Comparison of ENCODE assay signal across 8 cellular contexts in genomic region chr10:104642311-104643022, GRCh38. TPM values are rescaled to one million over a fixed set of nuclear protein-coding genes. Genes with fewer than 3 reads are reported as not detected.
DNase-seq lines count a peak whose midpoint lies in the region; ATAC-seq, FAIRE-seq and TF ChIP-seq lines count a peak whose summit lies in the region.

No MANE protein-coding gene starts in this region.

- H3K4me1 ChIP-seq in HUES6 (ENCODE audit: control insufficient read depth, insufficient read depth, low read length) (peaks cover 5% of the 10 kb centered on the region; the same call in 1 of the 2 replicates), H1 (replicated peaks in 1 of 4; ENCODE audit: control insufficient read depth in 3 of 4, insufficient read depth in 4 of 4, low read length in 3 of 4) (peaks cover 0 to 18% (median 7%) of the 10 kb centered on the region in 4 experiments; a peak in 4 of 7 replicates), mucosa of descending colon (ENCODE audit: low read depth) (no peaks in the 10 kb centered on the region)

- TF ChIP-seq CTCF in BJ (IDR thresholded peaks at IDR 0.05; ENCODE audit: insufficient read depth, low read depth, low read length) = peak; percentile 39
- TF ChIP-seq CTCF in H1 (IDR thresholded peaks at IDR 0.05; ENCODE audit: control extremely low read depth in 1 of 3, insufficient read depth in 1 of 3, low read depth in 1 of 3, low read length in 3 of 3) = peak; percentile 63 to 87 (median 74)
- TF ChIP-seq CTCF in mucosa of descending colon (IDR thresholded peaks at IDR 0.05) = no peak

- H4K91ac ChIP-seq in H1 (replicated peaks; ENCODE audit: insufficient read length, low read length) = no peak overlapping the region

- TF ChIP-seq RAD21 in H1 (IDR thresholded peaks at IDR 0.05 in 1 of 2, conservative IDR thresholded peaks at IDR 0.05 in 1 of 2; ENCODE audit: low read depth in 2 of 2, low read length in 2 of 2) = peak; percentile 72 to 79

- CTCF ChIA-PET in BJ (lab: Yijun Ruan, JAX) (no interaction called here), H1 (lab: Charles Lee; ENCODE audit: partially characterized antibody) (interaction anchor here (0.6 to 1.6 kb wide), 14 partner anchors 20 to 384 kb away, joined by 3 to 6 read pairs (median 3); no protein-coding TSS in a partner anchor)

- no peak for FAIRE-seq in H1 (lab: Jason Lieb, UNC)

- peak overlapping the region; percentile 35 for H3K56ac ChIP-seq in H1 (replicated peaks; ENCODE audit: insufficient read length, low read depth, low read length)

- ATAC-seq in mucosa of descending colon = peak; percentile 49
- ATAC-seq in activated CD4-positive, CD25-positive, alpha-beta regulatory T cell treated with anti-CD3 and anti-CD28 coated beads, Interleukin-2, amount 50 U/mL, for 24 hours = no peak

- H3K9ac ChIP-seq in HUES6 (ENCODE audit: low read length) (no peak overlapping the region), H1 (replicated peaks in 1 of 4; ENCODE audit: extremely low read depth in 1 of 4, low read depth in 3 of 4, low read length in 3 of 4) (no peak overlapping the region)

- H4K5ac ChIP-seq in H1 (ENCODE audit: insufficient read length, low read depth, low read length) = no peak overlapping the region

- no peak overlapping the region for H2BK20ac ChIP-seq in H1 (ENCODE audit: low read length)

- H2BK120ac ChIP-seq in H1 (replicated peaks; ENCODE audit: low read depth, low read length) = no peak overlapping the region

- DNase-seq in BJ (ENCODE audit: low read depth) = no peak
- DNase-seq in H1 (ENCODE audit: low read depth in 1 of 2, low spot score in 2 of 2) = peak; percentile 66 to 96
- peak in 2 of 3 donors; percentile 35 to 44 for DNase-seq in mucosa of descending colon
- no peak for DNase-seq in HuH-7.5 (ENCODE audit: low spot score)
- no peak for DNase-seq in NCI-H524 (lab: John Stamatoyannopoulos, UW)
- no peak for DNase-seq in DMS114 treated with DMSO at 0.1 percent for 48 hours (lab: John Stamatoyannopoulos, UW; ENCODE audit: unreplicated experiment)

- peak overlapping the region; percentile 90 for H3K18ac ChIP-seq in H1 (ENCODE audit: extremely low read depth, low read length)

- H3K79me2 ChIP-seq in H1 (ENCODE audit: control insufficient read depth in 1 of 2, insufficient read depth in 2 of 2, low read length in 2 of 2) = no peaks in the 10 kb centered on the region

- no peak overlapping the region for H2BK5ac ChIP-seq in H1 (ENCODE audit: low read depth, low read length)

- peak overlapping the region; percentile 69 to 98 for H3K4me2 ChIP-seq in H1 (ENCODE audit: insufficient read depth in 1 of 2, low read depth in 2 of 2, low read length in 2 of 2)

- H3K23ac ChIP-seq in H1 (ENCODE audit: insufficient read length) = no peak overlapping the region

- peaks cover 30% of the 10 kb centered on the region for H3K23me2 ChIP-seq in H1 (ENCODE audit: low read depth, low read length)

- intact Hi-C loops in mucosa of descending colon (cut with DNase I, micrococcal nuclease) = no loop called here

- H3K27ac ChIP-seq in HUES6 (ENCODE audit: low read depth, low read length) (no peak overlapping the region), H1 (ENCODE audit: low read depth, low read length) (no peak overlapping the region)

- no peak overlapping the region; the same call in 1 of the 2 replicates for H4K8ac ChIP-seq in H1 (ENCODE audit: extremely low read depth, insufficient read depth, low read length)

- H3K9me3 ChIP-seq in HUES6 (ENCODE audit: control insufficient read depth, insufficient read depth, low read depth, low read length) (no peaks in the 10 kb centered on the region), H1 (ENCODE audit: insufficient read depth in 2 of 2, low read depth in 1 of 2, low read length in 1 of 2) (no peaks in the 10 kb centered on the region), mucosa of descending colon (no peaks in the 10 kb centered on the region)

- H2AK5ac ChIP-seq in H1 (ENCODE audit: low read depth, low read length) = no peak overlapping the region

- no peaks in the 10 kb centered on the region for H3K79me1 ChIP-seq in H1 (ENCODE audit: low read depth, low read length)

- POLR2A ChIA-PET in BJ (lab: Charles Lee) = no interaction called here
- POLR2A ChIA-PET in H1 (lab: Charles Lee; ENCODE audit: partially characterized antibody) = no interaction called here

- TF ChIP-seq EP300 in H1 (IDR thresholded peaks at IDR 0.05; ENCODE audit: borderline replicate concordance in 1 of 2, low read depth in 2 of 2, low read length in 2 of 2) = no peak

- no peaks in the 10 kb centered on the region for H3K36me3 ChIP-seq in BJ (ENCODE audit: control insufficient read depth, insufficient read depth, low read length)
- no peaks in the 10 kb centered on the region for H3K36me3 ChIP-seq in HUES6 (ENCODE audit: control insufficient read depth, insufficient read depth, low read length)
- peaks cover 0 to 4% (median 0%) of the 10 kb centered on the region in 4 experiments; a peak in 1 of 8 replicates for H3K36me3 ChIP-seq in H1 (ENCODE audit: control insufficient read depth in 2 of 4, insufficient read depth in 4 of 4, low read length in 3 of 4)
- H3K36me3 ChIP-seq in mucosa of descending colon (ENCODE audit: low read depth) = no peaks in the 10 kb centered on the region

- no peak overlapping the region for H3K14ac ChIP-seq in H1 (ENCODE audit: insufficient read length)

- peak overlapping the region; percentile 72; the same call in 1 of the 2 replicates for H2BK15ac ChIP-seq in H1 (ENCODE audit: low read length)

- peaks cover 36% of the 10 kb centered on the region for H3K27me3 ChIP-seq in BJ (ENCODE audit: control insufficient read depth, insufficient read depth, low read length)
- H3K27me3 ChIP-seq in HUES6 (ENCODE audit: control insufficient read depth, insufficient read depth, low read length) = peaks cover 100% of the 10 kb centered on the region
- H3K27me3 ChIP-seq in H1 (replicated peaks in 1 of 4; ENCODE audit: control insufficient read depth in 3 of 4, extremely low read depth in 1 of 4, insufficient read depth in 3 of 4, low read length in 3 of 4) = peaks cover 33 to 68% (median 64%) of the 10 kb centered on the region in 4 experiments

- H2AFZ ChIP-seq in H1 (ENCODE audit: low read length) = peak overlapping the region; percentile 95

- WGBS in H1 (ENCODE audit: extremely low coverage in 1 of 2, insufficient coverage in 1 of 2, insufficient read length in 1 of 2, insufficient replicate concordance in 2 of 2, low coverage in 1 of 2, low lambda C conversion rate in 2 of 2, missing lambda C conversion rate in 1 of 2), 2 experiments = 5% methylated on average over 51 of the region's 58 CpGs; no CpG with 5 or more reads in 1 of the 2 experiments

- TF ChIP-seq POLR2A in H1 (IDR thresholded peaks at IDR 0.05; ENCODE audit: control extremely low read depth in 1 of 2, low read depth in 2 of 2, low read length in 2 of 2) = no peak

- H4K20me1 ChIP-seq in H1 (replicated peaks in 1 of 2; ENCODE audit: control insufficient read depth in 1 of 2, insufficient read depth in 2 of 2, low read length in 2 of 2) = no peaks in the 10 kb centered on the region

- no peak overlapping the region for H3K4ac ChIP-seq in H1 (replicated peaks; ENCODE audit: insufficient read length, low read depth, low read length)

- H3K4me3 ChIP-seq in BJ (ENCODE audit: low read depth, low read length) (no peak overlapping the region; the same call in 1 of the 2 replicates), HUES6 (ENCODE audit: low read depth, low read length) (peak overlapping the region; percentile 76), H1 (ENCODE audit: extremely low read depth in 1 of 4, insufficient read depth in 2 of 4, low read depth in 3 of 4, low read length in 4 of 4) (peak overlapping the region; percentile 50 to 72 (median 66)), mucosa of descending colon (no peak overlapping the region)

- peak overlapping the region; percentile 84; the same call in 1 of the 2 replicates for H2BK12ac ChIP-seq in H1 (ENCODE audit: low read depth, low read length)

TF ChIP-seq in H1, 55 proteins besides CTCF, POLR2A, EP300 and RAD21 (continues in another document):
- no peak for TF ChIP-seq SIX5 (IDR thresholded peaks at IDR 0.05; ENCODE audit: low read depth, low read length)
- peak; percentile 48; the same call in 1 of the 2 replicates for TF ChIP-seq RBBP5 (IDR thresholded peaks at IDR 0.05; ENCODE audit: borderline replicate concordance, low read depth, low read length)
- TF ChIP-seq JUND (IDR thresholded peaks at IDR 0.05; ENCODE audit: low read length) = no peak
- TF ChIP-seq CEBPB (IDR thresholded peaks at IDR 0.05; ENCODE audit: low read depth, low read length) = no peak
- TF ChIP-seq GTF2F1 (IDR thresholded peaks at IDR 0.05; ENCODE audit: borderline replicate concordance, low read depth, low read length) = no peak
- no peak for TF ChIP-seq SP2 (IDR thresholded peaks at IDR 0.05; ENCODE audit: low read length)
- TF ChIP-seq JUN (IDR thresholded peaks at IDR 0.05; ENCODE audit: low read depth, low read length) = no peak
- peak; percentile 60 for TF ChIP-seq EZH2 (IDR thresholded peaks at IDR 0.05; ENCODE audit: low read depth, low read length, severe bottlenecking)
- no peak for TF ChIP-seq POLR2AphosphoS5 (IDR thresholded peaks at IDR 0.05; ENCODE audit: low read depth, low read length)
- TF ChIP-seq TCF12 (IDR thresholded peaks at IDR 0.05; ENCODE audit: low read depth, low read length) = peak; percentile 39; the same call in 1 of the 2 replicates

RNA-seq across cellular contexts. Expression of gene SORCS3, which starts 1.4 kb away (rescaled TPM):
- polyA plus RNA-seq in BJ (2011; rRNA removed) (not detected in 2 replicates), H1 (2011; rRNA removed) (0.25 and 0.26 TPM in 2 replicates)
- not detected in 2 replicates for polyA minus RNA-seq in BJ (2011; rRNA and poly(A)+ RNA removed)
- 0.82 and 0.88 TPM in 2 replicates for total RNA-seq in H1 (2021; fragmentation: NEBNext Ultra II Directional; extraction: Animal tissue kit (Norgen Biotek cat#: 25700))
- polyA plus RNA-seq in H1 (2011; cell fraction: cytosol; rRNA removed) = 0.32 TPM
- 0.67 TPM for polyA plus RNA-seq in H1 (2011; cell fraction: nucleus; rRNA removed)
- 0.20 to 0.30 TPM (median 0.27 TPM) in 4 replicates for polyA plus RNA-seq in H1 (2012, experiment 1 of 2)
- polyA plus RNA-seq in H1 (2012, experiment 2 of 2) = not detected
- 0.49 TPM for polyA plus RNA-seq in H1 (2013, experiment 1 of 2)
- 0.52 TPM for polyA plus RNA-seq in H1 (2013, experiment 2 of 2)
- polyA minus RNA-seq in H1 (2011; rRNA and poly(A)+ RNA removed) = 0.80 and 1.5 TPM in 2 replicates
- polyA minus RNA-seq in H1 (2011; cell fraction: cytosol; rRNA and poly(A)+ RNA removed) = 0.73 TPM
- 1.9 TPM for polyA minus RNA-seq in H1 (2011; cell fraction: nucleus; rRNA and poly(A)+ RNA removed)
- total RNA-seq in mucosa of descending colon = under 1 TPM in 1 of 3 donors, not detected in 2; 0.60 TPM

Comparison
In these comparisons a context has a peak if more than half of its experiments do, and no peak if none do; other contexts are left out.
1. DNase-seq: peak in H1 (2 of 2) and mucosa of descending colon (2 of 3); none in BJ (single experiment), HuH-7.5 (single experiment), NCI-H524 (0 of 2) and DMS114 treated with DMSO at 0.1 percent for 48 hours (single experiment).
2. H3K4me3 ChIP-seq: peak in HUES6 (single experiment) and H1 (4 of 4); none in BJ (single experiment) and mucosa of descending colon (single experiment).